8 cellular contexts compared by ENCODE assay signal in genomic region chr1:23403735-23404486, GRCh38.
DNase-seq lines count a peak whose midpoint lies in the region; ATAC-seq and TF ChIP-seq lines count a peak whose summit lies in the region.

No MANE protein-coding gene starts in this region.

- 0 out of 2 replicates have a peak overlapping the region, but pooled peaks have one; percentile 4 for H3K4me3 ChIP-seq in HAP-1
- H3K4me3 ChIP-seq in choroid plexus epithelial cell (ENCODE audit: low read depth, low read length) = peak overlapping the region; percentile 14

- peak; percentile 81 for DNase-seq in AG09319 (ENCODE audit: extremely low read depth, low read depth)
- peak; percentile 91 to 96 for DNase-seq in HAP-1 (ENCODE audit: low spot score in 2 of 2)
- peak; percentile 97 to 99 for DNase-seq in NCI-H446 (lab: John Stamatoyannopoulos, UW)
- DNase-seq in activated CD4-positive, alpha-beta T cell treated with anti-CD3 and anti-CD28 coated beads for 1 hour = peak; percentile 70
- DNase-seq in choroid plexus epithelial cell (ENCODE audit: low read depth) = peak; percentile 94
- DNase-seq in kidney tubule cell (ENCODE audit: low spot score) = peak; percentile 99
- peak; percentile 60 to 79 for DNase-seq in stimulated activated CD4-positive, alpha-beta T cell treated with anti-CD3 and anti-CD28 coated beads, Interleukin-1b, Interleukin-23, amount 100 ng/mL, for 1 hour (ENCODE audit: low read depth in 2 of 2)

- TF ChIP-seq CTCF in AG09319 (IDR thresholded peaks at IDR 0.05; ENCODE audit: low read depth, low read length) (peak; percentile 97), choroid plexus epithelial cell (conservative IDR thresholded peaks at IDR 0.05; ENCODE audit: low read depth, low read length) (peak; percentile 98)

- ATAC-seq in HG02588 (IDR thresholded peaks at IDR 0.05; ENCODE audit: unreplicated experiment) = no peak

- in situ Hi-C loops in HAP-1 (cut with MboI; ENCODE audit: low sequenced_read_pairs) = loop anchor here (10.0 kb wide), 1 partner anchor 69 kb away; no protein-coding TSS in a partner anchor

- H3K36me3 ChIP-seq in HAP-1 (replicated peaks) = no peaks in the 10 kb centered on the region

- H3K4me1 ChIP-seq in HAP-1 = peaks cover 7% of the 10 kb centered on the region

- no peaks in the 10 kb centered on the region for H3K9me3 ChIP-seq in HAP-1

- H3K27me3 ChIP-seq in HAP-1 (ENCODE audit: low read depth) = no peaks in the 10 kb centered on the region
